ENCODE assay signal across 13 cellular contexts in genomic region chr1:206471993-206472392, GRCh38. TPM values are rescaled to one million over a fixed set of nuclear protein-coding genes. Genes with fewer than 3 reads are reported as not detected.
DNase-seq lines count a peak whose midpoint lies in the region; ATAC-seq and TF ChIP-seq lines count a peak whose summit lies in the region.
"Had no signal": no experiment of that assay in that cellular context is flagged by ENCODE, and none has a peak within 500 bp of the region (broad histone marks: within the 10 kb centered on the region; RNA-seq: fewer than 3 reads in every experiment).

No MANE protein-coding gene starts in this region.

- no peaks in the 10 kb centered on the region for H3K9me2 ChIP-seq in SU-DHL-6 (replicated peaks; ENCODE audit: insufficient read depth, low read length)

- no peak overlapping the region for H2AFZ ChIP-seq in SU-DHL-6 (ENCODE audit: low read depth, low read length, severe bottlenecking)

- 62 to 75% (median 65%) methylated on average over 2 of the region's 2 CpGs for WGBS in spleen, 5 donors

- peak overlapping the region; percentile 86 for H3K27ac ChIP-seq in SU-DHL-6 (ENCODE audit: low read depth, low read length)
- peak overlapping the region; percentile 68 for H3K27ac ChIP-seq in effector memory CD4-positive, alpha-beta T cell (ENCODE audit: insufficient read depth, low read length, poor library complexity, severe bottlenecking)
- peak overlapping the region in 7 of 8 donors; percentile 54 to 92 (median 83) for H3K27ac ChIP-seq in spleen
- H3K27ac ChIP-seq: thoracic aorta had no signal

- no peaks in the 10 kb centered on the region for H3K27me3 ChIP-seq in SU-DHL-6 (ENCODE audit: low read length)
- H3K27me3 ChIP-seq in effector memory CD4-positive, alpha-beta T cell (replicated peaks; ENCODE audit: control insufficient read depth, insufficient read depth, low read length, poor library complexity, severe bottlenecking) = no peaks in the 10 kb centered on the region
- H3K27me3 ChIP-seq in spleen (replicated peaks in 1 of 7) = no peaks in the 10 kb centered on the region

- no peaks in the 10 kb centered on the region for H3K36me3 ChIP-seq in SU-DHL-6 (ENCODE audit: low read length)
- H3K36me3 ChIP-seq in effector memory CD4-positive, alpha-beta T cell (ENCODE audit: control insufficient read depth, insufficient read depth, low read length) = peaks cover 35% of the 10 kb centered on the region
- H3K36me3 ChIP-seq in spleen = peaks cover 0 to 44% (median 29%) of the 10 kb centered on the region in 6 donors
- H3K36me3 ChIP-seq: thoracic aorta had no signal

- peak overlapping the region; percentile 78; the same call in 1 of the 2 replicates for H3K9ac ChIP-seq in SU-DHL-6 (ENCODE audit: low read length)

- DNase-seq in activated CD4-positive, alpha-beta T cell treated with anti-CD3 and anti-CD28 coated beads, Interleukin-2, amount 10 ng/mL, durations not matched to agents 24 days and 14 days = peak; percentile 72
- DNase-seq in activated CD4-positive, alpha-beta T cell treated with anti-CD3 and anti-CD28 coated beads for 1 hour = no peak
- DNase-seq in effector memory CD4-positive, alpha-beta T cell = no peak
- DNase-seq in spleen (peak; percentile 18), LoVo (ENCODE audit: low spot score) (no peak), GM10248 (ENCODE audit: extremely low spot score) (no peak)
- DNase-seq: activated effector memory CD4-positive, alpha-beta T cell treated with Interleukin-2 at 50 U/mL for 16 hours; NCI-H446 treated with DMSO at 0.1 percent for 48 hours; SW 1271 had no signal

- peaks cover 51% of the 10 kb centered on the region for H3K36me3 Mint-ChIP-seq in activated CD4-positive, alpha-beta T cell treated with anti-CD3 and anti-CD28 coated beads, Interleukin-2, amount 10 ng/mL, durations not matched to agents 24 days and 14 days (ENCODE audit: low read depth)

- H3K9me3 ChIP-seq in SU-DHL-6 (ENCODE audit: insufficient read depth, low read length) (no peaks in the 10 kb centered on the region), spleen (no peaks in the 10 kb centered on the region)
- no peaks in the 10 kb centered on the region for H3K9me3 ChIP-seq in effector memory CD4-positive, alpha-beta T cell (ENCODE audit: control insufficient read depth, low read length)
- H3K9me3 ChIP-seq: A549, thoracic aorta had no signal

- H3K4me1 Mint-ChIP-seq in activated CD4-positive, alpha-beta T cell treated with anti-CD3 and anti-CD28 coated beads, Interleukin-2, amount 10 ng/mL, durations not matched to agents 24 days and 14 days = peaks cover 74% of the 10 kb centered on the region

- intact Hi-C loops in activated CD4-positive, alpha-beta T cell treated with anti-CD3 and anti-CD28 coated beads, Interleukin-2, amount 10 ng/mL, durations not matched to agents 24 days and 14 days (cut with micrococcal nuclease) = no loop called here
- intact Hi-C loops in spleen (cut with DNase I; ENCODE audit: low total_unique reads) = no loop called here

- peak overlapping the region; percentile 86 for H3K27ac Mint-ChIP-seq in activated CD4-positive, alpha-beta T cell treated with anti-CD3 and anti-CD28 coated beads, Interleukin-2, amount 10 ng/mL, durations not matched to agents 24 days and 14 days

- no peaks in the 10 kb centered on the region for H4K20me1 ChIP-seq in SU-DHL-6 (ENCODE audit: low read depth, low read length)

- H3K4me1 ChIP-seq in effector memory CD4-positive, alpha-beta T cell (ENCODE audit: control insufficient read depth, insufficient read depth, low read length, poor library complexity, severe bottlenecking) = peaks cover 48% of the 10 kb centered on the region
- H3K4me1 ChIP-seq in spleen = peaks cover 30 to 80% (median 65%) of the 10 kb centered on the region in 6 donors

- no peak for TF ChIP-seq POLR2A in spleen (IDR thresholded peaks at IDR 0.05)

- POLR2A ChIA-PET in GM10248 (lab: Yijun Ruan, JAX) = interaction anchor here (0.6 kb wide), 1 partner anchor 26 kb away, joined by 4 read pairs; no protein-coding TSS in a partner anchor

- peak overlapping the region; percentile 74 for H3K4me3 ChIP-seq in SU-DHL-6 (ENCODE audit: insufficient read depth, low read length, poor library complexity, severe bottlenecking)
- H3K4me3 ChIP-seq in effector memory CD4-positive, alpha-beta T cell (ENCODE audit: insufficient read depth, low read depth, low read length, poor library complexity, severe bottlenecking) = peak overlapping the region; percentile 96
- peak overlapping the region in 4 of 8 donors; percentile 60 to 94 (median 72) for H3K4me3 ChIP-seq in spleen
- H3K4me3 ChIP-seq: A549 had no signal

- peak overlapping the region; percentile 63 for H3K4me2 ChIP-seq in SU-DHL-6 (ENCODE audit: low read depth, low read length, poor library complexity, severe bottlenecking)

- peak overlapping the region; percentile 86 for H3K4me3 Mint-ChIP-seq in activated CD4-positive, alpha-beta T cell treated with anti-CD3 and anti-CD28 coated beads, Interleukin-2, amount 10 ng/mL, durations not matched to agents 24 days and 14 days

- CTCF ChIA-PET in GM10248 (lab: Yijun Ruan, JAX) = interaction anchor here (0.8 to 3.8 kb wide), 15 partner anchors 8 to 540 kb away, joined by 3 to 51 read pairs (median 3); no protein-coding TSS in a partner anchor

- no peaks in the 10 kb centered on the region for H3K9me3 Mint-ChIP-seq in activated CD4-positive, alpha-beta T cell treated with anti-CD3 and anti-CD28 coated beads, Interleukin-2, amount 10 ng/mL, durations not matched to agents 24 days and 14 days

- H3F3A ChIP-seq in SU-DHL-6 (ENCODE audit: insufficient read depth) = peaks cover 13% of the 10 kb centered on the region

- no peak for TF ChIP-seq CTCF in SU-DHL-6 (IDR thresholded peaks at IDR 0.05; ENCODE audit: insufficient read depth, low read length, poor library complexity, severe bottlenecking)
- no peak for TF ChIP-seq CTCF in spleen (IDR thresholded peaks at IDR 0.05 in 8 of 11, conservative IDR thresholded peaks at IDR 0.05 in 3 of 11)
- no peak for TF ChIP-seq CTCF in GM10248 (IDR thresholded peaks at IDR 0.05; ENCODE audit: control extremely low read depth, extremely low read depth, low read depth, missing control alignments)

- no peaks in the 10 kb centered on the region for H3K79me2 ChIP-seq in SU-DHL-6 (ENCODE audit: insufficient read depth, low read length)

- ATAC-seq in HG03442 (IDR thresholded peaks at IDR 0.05; ENCODE audit: unreplicated experiment) = no peak

- no peaks in the 10 kb centered on the region for H3K27me3 Mint-ChIP-seq in activated CD4-positive, alpha-beta T cell treated with anti-CD3 and anti-CD28 coated beads, Interleukin-2, amount 10 ng/mL, durations not matched to agents 24 days and 14 days

RNA-seq across cellular contexts. Expression of gene IKBKE, which starts 1.7 kb away (rescaled TPM):
- 50.0 and 51.5 TPM in 2 replicates for total RNA-seq in activated CD4-positive, alpha-beta T cell treated with anti-CD3 and anti-CD28 coated beads, Interleukin-2, amount 10 ng/mL, durations not matched to agents 24 days and 14 days
- 10 to 100 TPM; 20.1 to 37.3 (median 35.1) TPM for total RNA-seq in spleen
- polyA plus RNA-seq in spleen = 10 to 100 TPM; 11.3 to 23.2 (median 17.0) TPM

RNA-seq across cellular contexts. Expression of gene RASSF5, which starts 35.3 kb away (rescaled TPM):
- 193 and 196 TPM in 2 replicates for total RNA-seq in activated CD4-positive, alpha-beta T cell treated with anti-CD3 and anti-CD28 coated beads, Interleukin-2, amount 10 ng/mL, durations not matched to agents 24 days and 14 days
- 100 to 1,000 TPM; 121 to 168 (median 131) TPM for total RNA-seq in spleen
- polyA plus RNA-seq in spleen = 10 to 100 TPM; 32.2 to 39.5 (median 35.8) TPM

Comparison
In these comparisons a context has a peak if more than half of its experiments do, and no peak if none do; other contexts are left out.
1. DNase-seq: peak in activated CD4-positive, alpha-beta T cell treated with anti-CD3 and anti-CD28 coated beads, Interleukin-2, amount 10 ng/mL, durations not matched to agents 24 days and 14 days (single experiment) and spleen (single experiment); none in activated CD4-positive, alpha-beta T cell treated with anti-CD3 and anti-CD28 coated beads for 1 hour (single experiment), effector memory CD4-positive, alpha-beta T cell (0 of 3), LoVo (single experiment) and GM10248 (single experiment).
2. Peak in every context shown above with its lines, with median percentiles within 50 percentile points of each other: H3K27ac ChIP-seq.